Comparison of ENCODE assay signal across 8 cellular contexts in genomic region chr19:34172661-34173144, GRCh38. TPM values are rescaled to one million over a fixed set of nuclear protein-coding genes. Genes with fewer than 3 reads are reported as not detected.
DNase-seq lines count a peak whose midpoint lies in the region; ATAC-seq and TF ChIP-seq lines count a peak whose summit lies in the region.

No MANE protein-coding gene starts in this region.

- H3K9me3 ChIP-seq in CD4-positive, alpha-beta memory T cell (ENCODE audit: control insufficient read depth in 1 of 2, low read length in 2 of 2), result no peaks in the 10 kb centered on the region

- intact Hi-C loops in CD4-positive, alpha-beta memory T cell (cut with micrococcal nuclease), result loop anchor here (1.0 to 10.0 kb wide), 7 partner anchors 38 to 505 kb away; partner anchors contain the start of genes GARRE1, GPI, SCGB2B2 and UBA2

- peak in 2 of 5 donors; percentile 41 to 52 for DNase-seq in CD4-positive, alpha-beta memory T cell
- peak; percentile 18 for DNase-seq in activated T-helper 1 cell treated with Interleukin-2 at 50 U/mL for 16 hours (ENCODE audit: low read depth)
- peak; percentile 25 for DNase-seq in glutamatergic neuron
- DNase-seq in pons (ENCODE audit: low spot score), result peak; percentile 42
- no peak for DNase-seq in SW480 (ENCODE audit: low spot score)
- no peak for DNase-seq in activated effector memory CD4-positive, alpha-beta T cell treated with Interleukin-2 at 50 U/mL for 16 hours

- CTCF ChIA-PET in CD4-positive, alpha-beta memory T cell (lab: Charles Lee; ENCODE audit: partially characterized antibody), result interaction anchor here (1.2 to 1.7 kb wide), 3 partner anchors 27 to 174 kb away, joined by 5 to 6 read pairs (median 5); no protein-coding TSS in a partner anchor

- peak overlapping the region; percentile 95 to 99 (median 98) for H3K4me3 Mint-ChIP-seq in CD4-positive, alpha-beta memory T cell
- H3K4me3 Mint-ChIP-seq in glutamatergic neuron (ENCODE audit: unreplicated experiment), result peak overlapping the region; percentile 92

- POLR2A ChIA-PET in CD4-positive, alpha-beta memory T cell (lab: Charles Lee; ENCODE audit: partially characterized antibody), result interaction anchor here (0.6 to 4.3 kb wide), 22 partner anchors 10 to 255 kb away, joined by 3 to 29 read pairs (median 5); partner anchors contain the start of genes GPI, PDCD2L and UBA2

- H3K4me1 ChIP-seq in CD4-positive, alpha-beta memory T cell (ENCODE audit: insufficient read depth, low read length), result peaks cover 55% of the 10 kb centered on the region

- no peak for TF ChIP-seq CTCF in glutamatergic neuron (IDR thresholded peaks at IDR 0.05; ENCODE audit: partially characterized antibody, unreplicated experiment)

- no peaks in the 10 kb centered on the region for H3K27me3 Mint-ChIP-seq in CD4-positive, alpha-beta memory T cell
- H3K27me3 Mint-ChIP-seq in glutamatergic neuron (ENCODE audit: unreplicated experiment), result peaks cover 10% of the 10 kb centered on the region

- H3K27me3 ChIP-seq in CD4-positive, alpha-beta memory T cell (ENCODE audit: insufficient read depth, low read length), result no peaks in the 10 kb centered on the region

- no peaks in the 10 kb centered on the region for H3K9me3 Mint-ChIP-seq in CD4-positive, alpha-beta memory T cell
- H3K9me3 Mint-ChIP-seq in glutamatergic neuron (ENCODE audit: unreplicated experiment), result peaks cover 11% of the 10 kb centered on the region

- peak overlapping the region; percentile 95 to 99 (median 98) for H3K27ac Mint-ChIP-seq in CD4-positive, alpha-beta memory T cell
- peak overlapping the region; percentile 93 for H3K27ac Mint-ChIP-seq in glutamatergic neuron (ENCODE audit: unreplicated experiment)

- no peaks in the 10 kb centered on the region for H3K36me3 ChIP-seq in CD4-positive, alpha-beta memory T cell (ENCODE audit: insufficient read depth, low read length)

- peaks cover 10 to 22% of the 10 kb centered on the region in 2 donors for H3K36me3 Mint-ChIP-seq in CD4-positive, alpha-beta memory T cell
- no peaks in the 10 kb centered on the region for H3K36me3 Mint-ChIP-seq in glutamatergic neuron (ENCODE audit: unreplicated experiment)

- peak overlapping the region; percentile 92 for H3K4me3 ChIP-seq in CD4-positive, alpha-beta memory T cell (ENCODE audit: low read length in 2 of 2)

- H3K27ac ChIP-seq in CD4-positive, alpha-beta memory T cell (ENCODE audit: low read depth, low read length), result peak overlapping the region; percentile 95

- peaks cover 25 to 58% (median 41%) of the 10 kb centered on the region in 4 donors for H3K4me1 Mint-ChIP-seq in CD4-positive, alpha-beta memory T cell
- peaks cover 21% of the 10 kb centered on the region for H3K4me1 Mint-ChIP-seq in glutamatergic neuron (ENCODE audit: low read depth, unreplicated experiment)

- ATAC-seq in GM19438 (IDR thresholded peaks at IDR 0.05; ENCODE audit: low read depth, unreplicated experiment) (peak; percentile 20), HG03442 (IDR thresholded peaks at IDR 0.05; ENCODE audit: unreplicated experiment) (peak; percentile 30)

RNA-seq across cellular contexts. Expression of gene LSM14A, which starts 0.4 kb away (rescaled TPM):
- 100 to 1,000 TPM; 158 to 168 TPM for total RNA-seq in CD4-positive, alpha-beta memory T cell
- 100 to 1,000 TPM; 172 to 176 TPM for polyA plus RNA-seq in CD4-positive, alpha-beta memory T cell
- total RNA-seq in glutamatergic neuron (ENCODE audit: unreplicated experiment), result 89.5 TPM

Comparison
In these comparisons a context has a peak if more than half of its experiments do, and no peak if none do; other contexts are left out.
1. DNase-seq: peak in activated T-helper 1 cell treated with Interleukin-2 at 50 U/mL for 16 hours (single experiment), glutamatergic neuron (single experiment) and pons (single experiment); none in SW480 (single experiment) and activated effector memory CD4-positive, alpha-beta T cell treated with Interleukin-2 at 50 U/mL for 16 hours (single experiment).